ENCODE assay signal across 8 cellular contexts in genomic region chr22:17638432-17639237, GRCh38.
A peak's percentile ranks its signal among the peaks of the same experiment; 100 is the strongest.
DNase-seq lines count a peak whose midpoint lies in the region; ATAC-seq and TF ChIP-seq lines count a peak whose summit lies in the region.

TSS of gene BCL2L13 (plus strand) at chr22:17638757. CDS start at chr22:17655712, 16,955 bp downstream.

- H3K9me3 Mint-ChIP-seq in central memory CD8-positive, alpha-beta T cell, result no peaks in the 10 kb centered on the region

- no peaks in the 10 kb centered on the region for H3K27me3 Mint-ChIP-seq in central memory CD8-positive, alpha-beta T cell

- peak; percentile 69 for DNase-seq in AG09319 (ENCODE audit: extremely low read depth, low read depth)
- DNase-seq in NCI-H446 treated with DMSO at 0.1 percent for 48 hours (lab: John Stamatoyannopoulos, UW), result peak; percentile 70
- peak; percentile 73 to 80 for DNase-seq in central memory CD8-positive, alpha-beta T cell (ENCODE audit: low spot score in 2 of 2)
- peak; percentile 90 for DNase-seq in iris pigment epithelial cell (ENCODE audit: low read depth)
- peak; percentile 83 to 84 for DNase-seq in stimulated activated CD4-positive, alpha-beta T cell treated with anti-CD3 and anti-CD28 coated beads, Interleukin-12 subunit alpha, Interleukin-12 subunit beta, amount 100 ng/mL, for 24 hours (ENCODE audit: low read depth in 2 of 2)

- peaks cover 24% of the 10 kb centered on the region for H3K36me3 Mint-ChIP-seq in central memory CD8-positive, alpha-beta T cell (ENCODE audit: insufficient read depth)

- ATAC-seq in GM19023 (IDR thresholded peaks at IDR 0.05; ENCODE audit: unreplicated experiment) (peak; percentile 95), HG03196 (IDR thresholded peaks at IDR 0.05; ENCODE audit: unreplicated experiment) (peak; percentile 88)
- peak; percentile 96 to 98 for ATAC-seq in activated CD4-positive, CD25-positive, alpha-beta regulatory T cell treated with anti-CD3 and anti-CD28 coated beads, Interleukin-2, amount 50 U/mL, for 24 hours
- ATAC-seq in central memory CD8-positive, alpha-beta T cell (replicated peaks; ENCODE audit: extremely low read depth, poor library complexity, severe bottlenecking), result peak; percentile 88

- peak within 1 kb of the TSS; percentile 95 for H3K4me3 Mint-ChIP-seq in central memory CD8-positive, alpha-beta T cell

- TF ChIP-seq CTCF in AG09319 (IDR thresholded peaks at IDR 0.05; ENCODE audit: low read depth, low read length), result no peak; the same call in 1 of the 2 replicates

- peaks cover 35% of the 10 kb centered on the region for H3K4me1 Mint-ChIP-seq in central memory CD8-positive, alpha-beta T cell

- peak within 1 kb of the TSS; percentile 95 for H3K27ac Mint-ChIP-seq in central memory CD8-positive, alpha-beta T cell (ENCODE audit: low read depth)

Comparison
In these comparisons a context has a peak if more than half of its experiments do, and no peak if none do; other contexts are left out.
1. Peak in every context shown above with its lines: DNase-seq and ATAC-seq.